In genomic region chr18:435940-436339, GRCh38 we compare ENCODE assay signal across 1 cellular context.
TF ChIP-seq lines count a peak whose summit lies in the region.

No MANE protein-coding gene starts in this region.

TF ChIP-seq in SK-N-SH treated with all-trans-retinoic acid at 6 μM for 48 hours, 23 proteins besides CTCF, POLR2A, EP300 and RAD21 (continued from another document):
- TF ChIP-seq CREB5 (CRISPR knock-in tag; IDR thresholded peaks at IDR 0.05; ENCODE audit: low read depth), result no peak
- TF ChIP-seq PATZ1 (CRISPR knock-in tag; IDR thresholded peaks at IDR 0.05; ENCODE audit: borderline replicate concordance), result no peak
- no peak for TF ChIP-seq ZC3H10 (CRISPR knock-in tag; IDR thresholded peaks at IDR 0.05)
- no peak for TF ChIP-seq CSDC2 (CRISPR knock-in tag; IDR thresholded peaks at IDR 0.05)
- TF ChIP-seq GLIS3 (CRISPR knock-in tag; IDR thresholded peaks at IDR 0.05), result no peak
- TF ChIP-seq ZNF8 (CRISPR knock-in tag; IDR thresholded peaks at IDR 0.05), result no peak
- no peak for TF ChIP-seq PPARA (CRISPR knock-in tag; IDR thresholded peaks at IDR 0.05; ENCODE audit: borderline replicate concordance)
- TF ChIP-seq POU6F1 (CRISPR knock-in tag; IDR thresholded peaks at IDR 0.05; ENCODE audit: borderline replicate concordance, low read depth), result no peak
- TF ChIP-seq ESRRG (CRISPR knock-in tag; IDR thresholded peaks at IDR 0.05), result no peak
TF ChIP-seq in SK-N-SH treated with all-trans-retinoic acid at 6 μM for 48 hours: peak in this region for 0.
